In the genomic region with DNA sequence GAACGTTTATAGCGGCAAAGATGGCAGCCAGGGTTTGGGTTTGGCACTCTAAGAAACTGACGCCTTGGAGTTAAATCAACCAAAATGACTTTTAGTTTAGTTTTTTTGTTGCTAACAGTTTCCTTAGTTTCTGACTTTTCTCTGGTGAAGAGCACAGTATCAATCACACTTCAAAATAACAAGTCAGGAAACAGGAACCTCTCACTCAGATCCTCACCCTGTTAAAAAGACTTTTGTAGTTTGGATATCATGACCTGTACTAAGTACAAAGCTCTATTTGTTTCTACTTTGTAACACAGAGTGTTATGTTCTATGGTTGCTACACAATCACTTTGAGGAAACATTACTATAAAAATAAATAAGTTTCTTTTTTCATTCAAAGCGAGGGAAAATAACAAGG, we compare ENCODE assay signal across 14 cellular contexts. TPM values are rescaled to one million over a fixed set of nuclear protein-coding genes. Genes with fewer than 3 reads are reported as not detected.
DNase-seq lines count a peak whose midpoint lies in the region; ATAC-seq, FAIRE-seq and TF ChIP-seq lines count a peak whose summit lies in the region.
"Had no signal": no experiment of that assay in that cellular context is flagged by ENCODE, and none has a peak within 500 bp of the region (broad histone marks: within the 10 kb centered on the region; RNA-seq: fewer than 3 reads in every experiment).

No MANE protein-coding gene starts in this region.

- H2AK5ac ChIP-seq in H1 (ENCODE audit: low read depth, low read length): no peak overlapping the region; the same call in 1 of the 2 replicates

- DNase-seq in activated CD8-positive, alpha-beta T cell treated with anti-CD3 and anti-CD28 coated beads for 36 hours: no peak
- DNase-seq in H1 (ENCODE audit: low read depth in 1 of 2, low spot score in 2 of 2) (no peak), G401 (ENCODE audit: low spot score) (no peak), NCI-H1694 treated with DMSO at 0.1 percent for 48 hours (lab: John Stamatoyannopoulos, UW) (no peak)
- DNase-seq: islet precursor cell; NCI-H1105; NCI-H526 treated with DMSO at 0.1 percent for 48 hours; Right ventricle myocardium superior; stimulated activated CD4-positive, alpha-beta T cell treated with anti-CD3 and anti-CD28 coated beads, Interleukin-4, amount 100 ng/mL, for 1 hour had no signal

- H3K27ac ChIP-seq in BLaER1 (no peak overlapping the region), H1 (ENCODE audit: low read depth, low read length) (no peak overlapping the region)
- H3K27ac ChIP-seq in BLaER1 treated with 17β-estradiol and CSF1 and Interleukin-3, amounts not matched to agents 10 nM and 100 nM: no peak overlapping the region
- H3K27ac ChIP-seq: skin epidermis had no signal

- no peak overlapping the region for H3K14ac ChIP-seq in H1 (ENCODE audit: insufficient read length)

- H3K9me3 ChIP-seq in BLaER1 (no peaks in the 10 kb centered on the region), H1 (ENCODE audit: insufficient read depth in 2 of 2, low read depth in 1 of 2, low read length in 1 of 2) (no peaks in the 10 kb centered on the region)
- no peaks in the 10 kb centered on the region for H3K9me3 ChIP-seq in BLaER1 treated with 17β-estradiol and CSF1 and Interleukin-3, amounts not matched to agents 10 nM and 100 nM (replicated peaks in 1 of 11)

- no peak for FAIRE-seq in H1 (lab: Jason Lieb, UNC)

- no peak overlapping the region for H2BK5ac ChIP-seq in H1 (ENCODE audit: low read depth, low read length)

- no peak overlapping the region for H3K4me3 ChIP-seq in BLaER1
- H3K4me3 ChIP-seq in BLaER1 treated with 17β-estradiol and CSF1 and Interleukin-3, amounts not matched to agents 10 nM and 100 nM: no peak overlapping the region
- no peak overlapping the region for H3K4me3 ChIP-seq in H1 (ENCODE audit: extremely low read depth in 1 of 4, insufficient read depth in 2 of 4, low read depth in 3 of 4, low read length in 4 of 4)
- H3K4me3 ChIP-seq: skin epidermis had no signal

- H2BK120ac ChIP-seq in H1 (replicated peaks; ENCODE audit: low read depth, low read length): no peak overlapping the region

- H3K27me3 Mint-ChIP-seq in activated CD8-positive, alpha-beta T cell treated with anti-CD3 and anti-CD28 coated beads for 36 hours: no peaks in the 10 kb centered on the region

- H4K91ac ChIP-seq in H1 (replicated peaks; ENCODE audit: insufficient read length, low read length): peak overlapping the region; percentile 18

- H3K36me3 Mint-ChIP-seq in activated CD8-positive, alpha-beta T cell treated with anti-CD3 and anti-CD28 coated beads for 36 hours (ENCODE audit: low read depth): peaks cover 7% of the 10 kb centered on the region

- H2BK12ac ChIP-seq in H1 (ENCODE audit: low read depth, low read length): no peak overlapping the region

- no peaks in the 10 kb centered on the region for H3K79me2 ChIP-seq in H1 (ENCODE audit: control insufficient read depth in 1 of 2, insufficient read depth in 2 of 2, low read length in 2 of 2)

- no peak for TF ChIP-seq POLR2A in H1 (IDR thresholded peaks at IDR 0.05; ENCODE audit: control extremely low read depth in 1 of 2, low read depth in 2 of 2, low read length in 2 of 2)

- H3K4me1 Mint-ChIP-seq in activated CD8-positive, alpha-beta T cell treated with anti-CD3 and anti-CD28 coated beads for 36 hours (ENCODE audit: low read depth): peaks cover 57% of the 10 kb centered on the region

- in situ Hi-C loops in G401 (cut with HindIII; ENCODE audit: low sequenced_read_pairs): no loop called here

- no peak overlapping the region for H2BK20ac ChIP-seq in H1 (ENCODE audit: low read length)

- H3K4me2 ChIP-seq in BLaER1 (peak overlapping the region; percentile 72), H1 (ENCODE audit: insufficient read depth in 1 of 2, low read depth in 2 of 2, low read length in 2 of 2) (no peak overlapping the region)
- H3K4me2 ChIP-seq in BLaER1 treated with 17β-estradiol and CSF1 and Interleukin-3, amounts not matched to agents 10 nM and 100 nM: peak overlapping the region; percentile 55 to 89 (median 73)

- no peak overlapping the region for H3K23ac ChIP-seq in H1 (ENCODE audit: insufficient read length)

- H3K27me3 ChIP-seq in BLaER1: no peaks in the 10 kb centered on the region
- peaks cover 0 to 12% (median 0%) of the 10 kb centered on the region in 11 experiments; a peak in 2 of 22 replicates for H3K27me3 ChIP-seq in BLaER1 treated with 17β-estradiol and CSF1 and Interleukin-3, amounts not matched to agents 10 nM and 100 nM
- no peaks in the 10 kb centered on the region for H3K27me3 ChIP-seq in H1 (replicated peaks in 1 of 4; ENCODE audit: control insufficient read depth in 3 of 4, extremely low read depth in 1 of 4, insufficient read depth in 3 of 4, low read length in 3 of 4)

- TF ChIP-seq EP300 in H1 (IDR thresholded peaks at IDR 0.05; ENCODE audit: borderline replicate concordance in 1 of 2, low read depth in 2 of 2, low read length in 2 of 2): no peak

- peak overlapping the region; percentile 50 for H3K27ac Mint-ChIP-seq in activated CD8-positive, alpha-beta T cell treated with anti-CD3 and anti-CD28 coated beads for 36 hours

- H3K9me3 Mint-ChIP-seq in activated CD8-positive, alpha-beta T cell treated with anti-CD3 and anti-CD28 coated beads for 36 hours: no peaks in the 10 kb centered on the region

- CTCF ChIA-PET in activated CD8-positive, alpha-beta T cell treated with anti-CD3 and anti-CD28 coated beads for 36 hours (lab: Charles Lee): interaction anchor here (1.0 kb wide), 2 partner anchors 16 to 28 kb away, joined by 3 to 4 read pairs; no protein-coding TSS in a partner anchor
- CTCF ChIA-PET in H1 (lab: Charles Lee; ENCODE audit: partially characterized antibody): interaction anchor here (0.9 to 2.6 kb wide), 2 partner anchors 22 to 29 kb away, joined by 3 to 10 read pairs; no protein-coding TSS in a partner anchor

- TF ChIP-seq CTCF in activated CD8-positive, alpha-beta T cell treated with anti-CD3 and anti-CD28 coated beads for 36 hours (IDR thresholded peaks at IDR 0.05): no peak
- TF ChIP-seq CTCF in H1 (IDR thresholded peaks at IDR 0.05; ENCODE audit: control extremely low read depth in 1 of 3, insufficient read depth in 1 of 3, low read depth in 1 of 3, low read length in 3 of 3): no peak

- no peak for TF ChIP-seq RAD21 in H1 (IDR thresholded peaks at IDR 0.05 in 1 of 2, conservative IDR thresholded peaks at IDR 0.05 in 1 of 2; ENCODE audit: low read depth in 2 of 2, low read length in 2 of 2)

- ATAC-seq in activated CD8-positive, alpha-beta T cell treated with anti-CD3 and anti-CD28 coated beads for 36 hours: peak; percentile 13
- no peak for ATAC-seq in HG03342 (IDR thresholded peaks at IDR 0.05; ENCODE audit: unreplicated experiment)

- H3K4me1 ChIP-seq in BLaER1 (peaks cover 62% of the 10 kb centered on the region), H1 (replicated peaks in 1 of 4; ENCODE audit: control insufficient read depth in 3 of 4, insufficient read depth in 4 of 4, low read length in 3 of 4) (peaks cover 0 to 10% (median 8%) of the 10 kb centered on the region in 4 experiments; a peak in 4 of 7 replicates)
- H3K4me1 ChIP-seq in BLaER1 treated with 17β-estradiol and CSF1 and Interleukin-3, amounts not matched to agents 10 nM and 100 nM: peaks cover 11 to 62% (median 42%) of the 10 kb centered on the region in 10 experiments

- no peaks in the 10 kb centered on the region for H3K23me2 ChIP-seq in H1 (ENCODE audit: low read depth, low read length)

- no peak overlapping the region for H2AFZ ChIP-seq in H1 (ENCODE audit: low read length)

- H3K9ac ChIP-seq in BLaER1: no peak overlapping the region
- no peak overlapping the region for H3K9ac ChIP-seq in BLaER1 treated with 17β-estradiol and CSF1 and Interleukin-3, amounts not matched to agents 10 nM and 100 nM
- H3K9ac ChIP-seq in H1 (replicated peaks in 1 of 4; ENCODE audit: extremely low read depth in 1 of 4, low read depth in 3 of 4, low read length in 3 of 4): no peak overlapping the region

- 96% methylated on average over 4 of the region's 4 CpGs; no CpG with 5 or more reads in 1 of the 2 experiments for WGBS in H1 (ENCODE audit: extremely low coverage in 1 of 2, insufficient coverage in 1 of 2, insufficient read length in 1 of 2, insufficient replicate concordance in 2 of 2, low coverage in 1 of 2, low lambda C conversion rate in 2 of 2, missing lambda C conversion rate in 1 of 2), 2 experiments

- no peak overlapping the region for H4K8ac ChIP-seq in H1 (ENCODE audit: extremely low read depth, insufficient read depth, low read length)

- no peak overlapping the region for H3K56ac ChIP-seq in H1 (replicated peaks; ENCODE audit: insufficient read length, low read depth, low read length)

- H4K20me1 ChIP-seq in BLaER1 (peaks cover 50% of the 10 kb centered on the region), H1 (replicated peaks in 1 of 2; ENCODE audit: control insufficient read depth in 1 of 2, insufficient read depth in 2 of 2, low read length in 2 of 2) (no peaks in the 10 kb centered on the region)
- H4K20me1 ChIP-seq in BLaER1 treated with 17β-estradiol and CSF1 and Interleukin-3, amounts not matched to agents 10 nM and 100 nM: peaks cover 0 to 15% (median 4%) of the 10 kb centered on the region in 11 experiments; a peak in 8 of 22 replicates

- H3K79me1 ChIP-seq in H1 (ENCODE audit: low read depth, low read length): no peaks in the 10 kb centered on the region; the same call in 1 of the 2 replicates

- H3K4me3 Mint-ChIP-seq in activated CD8-positive, alpha-beta T cell treated with anti-CD3 and anti-CD28 coated beads for 36 hours: no peak overlapping the region

- H3K18ac ChIP-seq in H1 (ENCODE audit: extremely low read depth, low read length): no peak overlapping the region

- H3K4ac ChIP-seq in H1 (replicated peaks; ENCODE audit: insufficient read length, low read depth, low read length): no peak overlapping the region

- no peak overlapping the region for H2BK15ac ChIP-seq in H1 (ENCODE audit: low read length)

- H3K36me3 ChIP-seq in BLaER1 (0 out of 2 replicates have a peak, but pooled peaks cover 3% of the 10 kb centered on the region), H1 (ENCODE audit: control insufficient read depth in 2 of 4, insufficient read depth in 4 of 4, low read length in 3 of 4) (no peaks in the 10 kb centered on the region)
- H3K36me3 ChIP-seq in BLaER1 treated with 17β-estradiol and CSF1 and Interleukin-3, amounts not matched to agents 10 nM and 100 nM: 0 out of 22 replicates have a peak, but pooled peaks cover 0 to 5% (median 0%) of the 10 kb centered on the region in 11 experiments

- POLR2A ChIA-PET in activated CD8-positive, alpha-beta T cell treated with anti-CD3 and anti-CD28 coated beads for 36 hours (lab: Charles Lee): no interaction called here
- POLR2A ChIA-PET in H1 (lab: Charles Lee; ENCODE audit: partially characterized antibody): interaction anchor here (0.8 kb wide), 1 partner anchor 8 kb away, joined by 3 read pairs; no protein-coding TSS in a partner anchor

- H4K5ac ChIP-seq in H1 (ENCODE audit: insufficient read length, low read depth, low read length): no peak overlapping the region

- intact Hi-C loops in activated CD8-positive, alpha-beta T cell treated with anti-CD3 and anti-CD28 coated beads for 36 hours (cut with micrococcal nuclease): no loop called here

RNA-seq across cellular contexts. Expression of a gene that starts 51.1 kb away (rescaled TPM):
- 10 to 100 TPM; 17.8 to 21.0 TPM for total RNA-seq in activated CD8-positive, alpha-beta T cell treated with anti-CD3 and anti-CD28 coated beads for 36 hours
- 2.8 and 3.4 TPM in 2 replicates for total RNA-seq in H1 (2021; fragmentation: NEBNext Ultra II Directional; extraction: Animal tissue kit (Norgen Biotek cat#: 25700))
- polyA plus RNA-seq in H1 (2011; rRNA removed): 1.4 and 2.0 TPM in 2 replicates
- 1.5 TPM for polyA plus RNA-seq in H1 (2011; cell fraction: cytosol; rRNA removed)
- polyA plus RNA-seq in H1 (2011; cell fraction: nucleus; rRNA removed): 2.8 TPM
- polyA plus RNA-seq in H1 (2012, experiment 1 of 2): 2.0 to 2.7 TPM (median 2.5 TPM) in 4 replicates
- 1.3 TPM for polyA plus RNA-seq in H1 (2012, experiment 2 of 2)
- 1.7 TPM for polyA plus RNA-seq in H1 (2013, experiment 1 of 2)
- 1.8 TPM for polyA plus RNA-seq in H1 (2013, experiment 2 of 2)
- polyA minus RNA-seq in H1 (2011; rRNA and poly(A)+ RNA removed): 4.0 and 4.1 TPM in 2 replicates
- polyA minus RNA-seq in H1 (2011; cell fraction: cytosol; rRNA and poly(A)+ RNA removed): 2.3 TPM
- polyA minus RNA-seq in H1 (2011; cell fraction: nucleus; rRNA and poly(A)+ RNA removed): 3.2 TPM
- 9.2 and 14.1 TPM in 2 replicates for total RNA-seq in G401 (2014; rRNA removed; shearing (Covaris generic))
- total RNA-seq: lung microvascular endothelial cell had no signal

Comparison
In these comparisons a context has a peak if more than half of its experiments do, and no peak if none do; other contexts are left out.
1. H3K4me2 ChIP-seq: peak in BLaER1 (single experiment) and BLaER1 treated with 17β-estradiol and CSF1 and Interleukin-3, amounts not matched to agents 10 nM and 100 nM (11 of 11); none in H1 (0 of 2).